ENCODE assay signal across 12 cellular contexts in the genomic region with DNA sequence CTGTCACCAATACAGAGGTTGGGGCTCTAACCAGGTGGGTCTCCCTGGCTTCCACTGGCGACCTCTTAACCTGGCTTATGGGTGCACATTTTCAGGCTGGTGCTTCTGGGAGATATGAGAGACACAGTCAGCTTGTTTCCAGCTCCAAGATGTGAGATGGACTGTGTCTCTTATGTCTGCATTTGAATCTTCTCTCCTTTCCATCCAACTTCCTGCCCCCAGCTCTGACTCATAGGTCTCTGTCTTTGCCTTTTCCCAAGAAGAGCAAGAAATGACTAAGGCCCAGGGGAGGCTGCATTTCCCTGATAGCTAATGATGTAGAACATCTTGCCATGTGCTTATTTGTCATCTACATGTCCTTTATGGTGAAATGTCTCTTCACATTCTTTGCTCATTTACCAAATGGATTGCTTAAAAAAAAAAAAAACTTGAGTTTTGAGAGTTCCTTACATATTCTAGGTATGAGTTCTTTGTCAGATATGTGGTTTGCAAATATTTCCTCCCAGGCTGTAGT. TPM values are rescaled to one million over a fixed set of nuclear protein-coding genes. Genes with fewer than 3 reads are reported as not detected.
DNase-seq lines count a peak whose midpoint lies in the region; ATAC-seq and TF ChIP-seq lines count a peak whose summit lies in the region.
"Had no signal": no experiment of that assay in that cellular context is flagged by ENCODE, and none has a peak within 500 bp of the region (broad histone marks: within the 10 kb centered on the region; RNA-seq: fewer than 3 reads in every experiment).

No MANE protein-coding gene starts in this region.

- no peaks in the 10 kb centered on the region for H3K27me3 Mint-ChIP-seq in activated CD4-positive, alpha-beta memory T cell treated with anti-CD3 and anti-CD28 coated beads for 36 hours
- peaks cover 9% of the 10 kb centered on the region for H3K27me3 Mint-ChIP-seq in H9 (ENCODE audit: low read depth)
- H3K27me3 Mint-ChIP-seq: activated B cell treated with CpG ODN at 0.5 μM for 24 hours had no signal

- no peak overlapping the region for H3K14ac ChIP-seq in H9 (ENCODE audit: insufficient read depth, low read length)

- H2BK15ac ChIP-seq in H9 (ENCODE audit: low read depth, low read length) = no peak overlapping the region

- peaks cover 36% of the 10 kb centered on the region for H3K4me1 Mint-ChIP-seq in activated CD4-positive, alpha-beta memory T cell treated with anti-CD3 and anti-CD28 coated beads for 36 hours (ENCODE audit: low read depth)
- H3K4me1 Mint-ChIP-seq in H9 = peaks cover 0 to 3% of the 10 kb centered on the region in 2 experiments; a peak in 1 of 4 replicates

- no peak overlapping the region for H3K4ac ChIP-seq in H9 (ENCODE audit: low read depth, low read length)

- no peak overlapping the region for H4K5ac ChIP-seq in H9 (ENCODE audit: insufficient read length, low read depth, low read length)

- no peaks in the 10 kb centered on the region for H3K4me1 ChIP-seq in H9 (ENCODE audit: insufficient read depth, low read length)

- H2BK12ac ChIP-seq in H9 (ENCODE audit: insufficient read length, low read depth, low read length) = no peak overlapping the region

- no peaks in the 10 kb centered on the region for H3K23me2 ChIP-seq in H9 (ENCODE audit: insufficient read length, low read depth, low read length, poor library complexity, severe bottlenecking)

- H3K23ac ChIP-seq in H9 (ENCODE audit: insufficient read length, low read depth, low read length) = no peak overlapping the region

- H3K79me2 ChIP-seq in H9 (ENCODE audit: insufficient read depth, low read length) = no peaks in the 10 kb centered on the region

- peak overlapping the region; percentile 35 for H3K4me3 Mint-ChIP-seq in activated CD4-positive, alpha-beta memory T cell treated with anti-CD3 and anti-CD28 coated beads for 36 hours
- no peak overlapping the region for H3K4me3 Mint-ChIP-seq in H9
- H3K4me3 Mint-ChIP-seq: activated B cell treated with CpG ODN at 0.5 μM for 24 hours had no signal

- no peak overlapping the region for H3K18ac ChIP-seq in H9 (ENCODE audit: insufficient read length, low read depth, low read length)

- peak; percentile 36 for DNase-seq in stimulated activated naive CD4-positive, alpha-beta T cell treated with Interleukin-2 at 50 U/mL for 16 hours (lab: John Stamatoyannopoulos, UW)
- no peak for DNase-seq in stimulated activated naive CD4-positive, alpha-beta T cell (lab: John Stamatoyannopoulos, UW)
- DNase-seq in activated CD4-positive, alpha-beta memory T cell treated with anti-CD3 and anti-CD28 coated beads for 36 hours = peak; percentile 76
- DNase-seq in glomerular visceral epithelial cell (ENCODE audit: extremely low spot score) (peak; percentile 78), GF-D8 (lab: John Stamatoyannopoulos, UW) (no peak), H9 (no peak), NK-92 (lab: John Stamatoyannopoulos, UW; ENCODE audit: unreplicated experiment) (no peak)
- DNase-seq: activated B cell treated with CpG ODN at 0.5 μM for 24 hours, DND-41, NCI-H1092 treated with DMSO at 0.1 percent for 48 hours had no signal

- H3T11ph ChIP-seq in H9 (ENCODE audit: low read length) = no peak overlapping the region

- H2BK120ac ChIP-seq in H9 (ENCODE audit: low read depth, low read length, poor library complexity, severe bottlenecking) = no peak overlapping the region

- H3K4me2 ChIP-seq in H9 (ENCODE audit: insufficient read depth, insufficient read length, low read length) = no peak overlapping the region

- no peaks in the 10 kb centered on the region for H3K79me1 ChIP-seq in H9 (ENCODE audit: insufficient read depth, low read depth, low read length, poor library complexity, severe bottlenecking)

- no peak overlapping the region for H2AK5ac ChIP-seq in H9 (ENCODE audit: insufficient read length, low read length)

- WGBS in H9 (ENCODE audit: extremely low coverage, insufficient read length, low lambda C conversion rate) = no CpG with 5 or more reads among the region's 1 CpG

- no peak overlapping the region for H3K56ac ChIP-seq in H9 (ENCODE audit: insufficient read length, low read depth, low read length)

- CTCF ChIA-PET in activated CD4-positive, alpha-beta memory T cell treated with anti-CD3 and anti-CD28 coated beads for 36 hours (lab: Charles Lee) = interaction anchor here (0.8 kb wide), 1 partner anchor 33 kb away, joined by 3 read pairs; a partner anchor contains a TSS

- no peak for ATAC-seq in GM18505 (IDR thresholded peaks at IDR 0.05; ENCODE audit: unreplicated experiment)

- H3K27ac Mint-ChIP-seq in activated CD4-positive, alpha-beta memory T cell treated with anti-CD3 and anti-CD28 coated beads for 36 hours = peak overlapping the region; percentile 98
- H3K27ac Mint-ChIP-seq in H9 = no peak overlapping the region
- H3K27ac Mint-ChIP-seq: activated B cell treated with CpG ODN at 0.5 μM for 24 hours had no signal

- TF ChIP-seq POLR2A in GM18505 (IDR thresholded peaks at IDR 0.05; ENCODE audit: borderline replicate concordance, extremely low read depth, insufficient read depth, insufficient read length) = no peak

- peaks cover 7% of the 10 kb centered on the region for H3K9me3 ChIP-seq in H9 (ENCODE audit: control insufficient read depth, low read depth, low read length)

- intact Hi-C loops in activated CD4-positive, alpha-beta memory T cell treated with anti-CD3 and anti-CD28 coated beads for 36 hours (cut with micrococcal nuclease) = loop anchor here (1.0 to 5.0 kb wide), 2 partner anchors 12 to 175 kb away; a partner anchor contains a TSS

- no peaks in the 10 kb centered on the region for H3K27me3 ChIP-seq in H9 (ENCODE audit: insufficient read depth, low read length)

- H3K36me3 Mint-ChIP-seq in activated CD4-positive, alpha-beta memory T cell treated with anti-CD3 and anti-CD28 coated beads for 36 hours = peaks cover 2% of the 10 kb centered on the region
- peaks cover 3 to 12% (median 5%) of the 10 kb centered on the region in 3 experiments; a peak in 5 of 7 replicates for H3K36me3 Mint-ChIP-seq in H9 (ENCODE audit: insufficient read depth in 1 of 3, low read depth in 3 of 3)

- no peak overlapping the region for H3K9ac ChIP-seq in H9 (ENCODE audit: extremely low read depth, insufficient read length, low read length)

- POLR2A ChIA-PET in activated CD4-positive, alpha-beta memory T cell treated with anti-CD3 and anti-CD28 coated beads for 36 hours (lab: Charles Lee) = interaction anchor here (1.9 kb wide), 1 partner anchor 12 kb away, joined by 6 read pairs; a partner anchor contains a TSS

- TF ChIP-seq CTCF in H9 (conservative IDR thresholded peaks at IDR 0.05) = no peak

- H4K8ac ChIP-seq in H9 (replicated peaks; ENCODE audit: insufficient read length, low read depth, low read length) = no peak overlapping the region

- no peak overlapping the region for H4K91ac ChIP-seq in H9 (ENCODE audit: insufficient read length, low read depth, low read length)

- H2BK20ac ChIP-seq in H9 (ENCODE audit: low read depth, low read length, poor library complexity, severe bottlenecking) = no peak overlapping the region

- H2AFZ ChIP-seq in H9 (ENCODE audit: low read length) = no peak overlapping the region

- no peaks in the 10 kb centered on the region for H3K9me3 Mint-ChIP-seq in activated CD4-positive, alpha-beta memory T cell treated with anti-CD3 and anti-CD28 coated beads for 36 hours
- H3K9me3 Mint-ChIP-seq in H9 = peaks cover 71 to 77% of the 10 kb centered on the region in 2 experiments
- H3K9me3 Mint-ChIP-seq: activated B cell treated with CpG ODN at 0.5 μM for 24 hours had no signal

- H2BK5ac ChIP-seq in H9 (ENCODE audit: insufficient read length, low read length) = no peak overlapping the region

- no peaks in the 10 kb centered on the region for H4K20me1 ChIP-seq in H9 (ENCODE audit: control insufficient read depth, insufficient read depth, insufficient read length)

- no peak overlapping the region for H3K27ac ChIP-seq in H9 (ENCODE audit: insufficient read length, low read depth, low read length)

RNA-seq across cellular contexts. Expression of a gene that starts 3.2 kb away (rescaled TPM):
- total RNA-seq in activated CD4-positive, alpha-beta memory T cell treated with anti-CD3 and anti-CD28 coated beads for 36 hours = 100 to 1,000 TPM; 198 to 210 TPM
- 83.0 and 95.1 TPM in 2 replicates for total RNA-seq in H9 (2021)

RNA-seq across cellular contexts. Expression of a gene that starts 11.8 kb away (rescaled TPM):
- 10 to 100 TPM; 93.6 to 95.3 TPM for total RNA-seq in activated CD4-positive, alpha-beta memory T cell treated with anti-CD3 and anti-CD28 coated beads for 36 hours
- 49.2 and 49.8 TPM in 2 replicates for total RNA-seq in H9 (2021)

RNA-seq across cellular contexts. Expression of a gene that starts 32.5 kb away (rescaled TPM):
- total RNA-seq in activated CD4-positive, alpha-beta memory T cell treated with anti-CD3 and anti-CD28 coated beads for 36 hours = 1 to 10 TPM; 3.4 to 4.4 TPM
- total RNA-seq in H9 (2021) = 2.3 and 2.8 TPM in 2 replicates
- total RNA-seq: H4 had no signal

RNA-seq across cellular contexts. Expression of a gene that starts 42.5 kb away (rescaled TPM):
- 1 to 10 TPM in 1 of 2 experiments, under 1 TPM in 1; 0.83 to 1.3 TPM for total RNA-seq in activated CD4-positive, alpha-beta memory T cell treated with anti-CD3 and anti-CD28 coated beads for 36 hours
- 11.7 TPM in 2 replicates for total RNA-seq in H9 (2021)
- total RNA-seq: activated B cell treated with CpG ODN at 0.5 μM for 24 hours, H4 had no signal

Comparison
In these comparisons a context has a peak if more than half of its experiments do, and no peak if none do; other contexts are left out.
1. DNase-seq: peak in stimulated activated naive CD4-positive, alpha-beta T cell treated with Interleukin-2 at 50 U/mL for 16 hours (single experiment), activated CD4-positive, alpha-beta memory T cell treated with anti-CD3 and anti-CD28 coated beads for 36 hours (single experiment) and glomerular visceral epithelial cell (single experiment); none in stimulated activated naive CD4-positive, alpha-beta T cell (0 of 6), GF-D8 (single experiment), H9 (single experiment) and NK-92 (single experiment).